Comparison of ENCODE assay signal across 8 cellular contexts in the genomic region with DNA sequence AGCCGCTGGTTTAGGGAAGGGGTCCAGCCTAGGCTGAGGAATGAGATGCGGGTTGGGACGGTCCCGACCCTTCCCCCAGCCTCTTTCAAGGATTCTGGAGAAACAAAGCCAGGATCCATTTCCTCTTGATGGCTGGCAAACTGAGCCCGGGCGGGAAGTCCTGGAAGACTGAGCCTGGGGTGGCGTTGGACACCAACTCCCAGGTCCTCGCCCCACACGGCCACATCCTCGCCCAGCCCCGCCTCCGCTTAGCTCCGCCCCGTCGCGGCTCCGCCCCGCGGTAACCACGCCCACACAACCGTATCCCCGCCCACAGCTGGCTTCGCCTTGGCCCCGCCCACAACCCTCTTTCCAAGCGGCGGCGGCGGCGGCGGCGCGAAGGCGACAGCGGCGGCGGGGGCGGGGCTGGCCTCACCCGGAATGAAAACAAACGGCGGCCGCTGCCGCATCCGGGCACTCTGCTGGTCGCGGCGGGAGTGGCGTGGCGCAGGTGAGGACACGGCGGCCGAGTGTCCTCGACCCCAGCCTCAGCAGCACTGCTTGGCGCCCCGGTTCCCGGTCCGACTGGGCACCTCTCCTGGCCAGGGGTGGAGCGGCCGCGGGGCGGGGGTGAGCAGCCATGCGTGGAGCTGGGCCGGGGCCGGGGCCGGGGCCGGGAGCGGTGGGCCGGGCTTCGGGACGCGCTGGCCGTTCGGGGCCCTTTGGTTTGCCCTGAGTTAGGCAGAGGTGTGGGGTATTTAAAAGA. TPM values are rescaled to one million over a fixed set of nuclear protein-coding genes. Genes with fewer than 3 reads are reported as not detected.
A peak's percentile ranks its signal among the peaks of the same experiment; 100 is the strongest.
DNase-seq lines count a peak whose midpoint lies in the region; ATAC-seq and TF ChIP-seq lines count a peak whose summit lies in the region.

A gene with protein sequence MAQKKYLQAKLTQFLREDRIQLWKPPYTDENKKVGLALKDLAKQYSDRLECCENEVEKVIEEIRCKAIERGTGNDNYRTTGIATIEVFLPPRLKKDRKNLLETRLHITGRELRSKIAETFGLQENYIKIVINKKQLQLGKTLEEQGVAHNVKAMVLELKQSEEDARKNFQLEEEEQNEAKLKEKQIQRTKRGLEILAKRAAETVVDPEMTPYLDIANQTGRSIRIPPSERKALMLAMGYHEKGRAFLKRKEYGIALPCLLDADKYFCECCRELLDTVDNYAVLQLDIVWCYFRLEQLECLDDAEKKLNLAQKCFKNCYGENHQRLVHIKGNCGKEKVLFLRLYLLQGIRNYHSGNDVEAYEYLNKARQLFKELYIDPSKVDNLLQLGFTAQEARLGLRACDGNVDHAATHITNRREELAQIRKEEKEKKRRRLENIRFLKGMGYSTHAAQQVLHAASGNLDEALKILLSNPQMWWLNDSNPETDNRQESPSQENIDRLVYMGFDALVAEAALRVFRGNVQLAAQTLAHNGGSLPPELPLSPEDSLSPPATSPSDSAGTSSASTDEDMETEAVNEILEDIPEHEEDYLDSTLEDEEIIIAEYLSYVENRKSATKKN (plus strand): TSS at position 456 of the 745 bp plus-strand sequence. CDS start 3,538 bp downstream, outside the sequence.

- H3K27me3 ChIP-seq in breast epithelium (no peaks in the 10 kb centered on the region), skeletal muscle tissue (ENCODE audit: control insufficient read depth in 3 of 3, insufficient read depth in 3 of 3, low read length in 3 of 3) (no peaks in the 10 kb centered on the region)

- peak within 1 kb of the TSS; percentile 87 to 91 for H3K27ac ChIP-seq in breast epithelium
- peak within 1 kb of the TSS; percentile 73 for H3K27ac ChIP-seq in skeletal muscle tissue (ENCODE audit: low read depth, low read length)

- ATAC-seq in HG03039 (IDR thresholded peaks at IDR 0.05; ENCODE audit: unreplicated experiment): peak; percentile 49

- no peaks in the 10 kb centered on the region for H3K9me3 ChIP-seq in breast epithelium
- peaks cover 2% of the 10 kb centered on the region for H3K9me3 ChIP-seq in iPS-18c (ENCODE audit: control insufficient read depth, insufficient read depth, low read length)
- no peaks in the 10 kb centered on the region for H3K9me3 ChIP-seq in skeletal muscle tissue (ENCODE audit: control insufficient read depth in 3 of 3, low read length in 3 of 3)

- intact Hi-C loops in breast epithelium (cut with DNase I; ENCODE audit: low total_unique reads): no loop called here

- DNase-seq in NCI-H1436 (lab: John Stamatoyannopoulos, UW): peak; percentile 81
- no peak for DNase-seq in NCI-H1436 treated with DMSO at 0.1 percent for 48 hours (lab: John Stamatoyannopoulos, UW)
- peak; percentile 91 for DNase-seq in NCI-H2171 (lab: John Stamatoyannopoulos, UW)
- DNase-seq in breast epithelium (ENCODE audit: low spot score in 2 of 2): peak; percentile 88 to 91

- no peak for TF ChIP-seq CTCF in WI38 (IDR thresholded peaks at IDR 0.05; ENCODE audit: low read depth, low read length)
- TF ChIP-seq CTCF in breast epithelium (IDR thresholded peaks at IDR 0.05): peak in 1 of 3 donors; percentile 22

- H3K4me3 ChIP-seq in WI38 (ENCODE audit: low read depth, low read length) (peak within 1 kb of the TSS; percentile 83), breast epithelium (peak within 1 kb of the TSS; percentile 77 to 93 (median 86)), iPS-18c (ENCODE audit: insufficient read depth, low read depth, low read length) (peak within 1 kb of the TSS; percentile 77), skeletal muscle tissue (ENCODE audit: low read length in 3 of 3) (peak within 1 kb of the TSS; percentile 63 to 92 (median 83))

- peaks cover 0 to 11% of the 10 kb centered on the region in 2 donors for H3K4me1 ChIP-seq in breast epithelium
- peaks cover 11 to 13% (median 11%) of the 10 kb centered on the region in 3 donors for H3K4me1 ChIP-seq in skeletal muscle tissue (ENCODE audit: control insufficient read depth in 3 of 3, insufficient read depth in 3 of 3, low read length in 3 of 3)

- peak; percentile 35 for TF ChIP-seq POLR2A in breast epithelium (IDR thresholded peaks at IDR 0.05)

- H3K36me3 ChIP-seq in breast epithelium (no peaks in the 10 kb centered on the region), skeletal muscle tissue (ENCODE audit: control insufficient read depth in 3 of 3, insufficient read depth in 3 of 3, low read length in 3 of 3) (peaks cover 0 to 15% (median 13%) of the 10 kb centered on the region in 3 donors)

- H3K9ac ChIP-seq in skeletal muscle tissue (ENCODE audit: low read depth in 1 of 3, low read length in 3 of 3): peak within 1 kb of the TSS; percentile 68 to 89 (median 82)

RNA-seq across cellular contexts. Expression of the gene that starts here (rescaled TPM):
- total RNA-seq in breast epithelium: 10 to 100 TPM; 61.9 to 71.7 (median 62.7) TPM
- total RNA-seq in skeletal muscle tissue: 20.9 TPM
